ENCODE assay signal across 9 cellular contexts in genomic region chr12:66196806-66197205, GRCh38. TPM values are rescaled to one million over a fixed set of nuclear protein-coding genes. Genes with fewer than 3 reads are reported as not detected.
A peak's percentile ranks its signal among the peaks of the same experiment; 100 is the strongest.
DNase-seq lines count a peak whose midpoint lies in the region; ATAC-seq lines count a peak whose summit lies in the region.
"Had no signal": no experiment of that assay in that cellular context is flagged by ENCODE, and none has a peak within 500 bp of the region (broad histone marks: within the 10 kb centered on the region; RNA-seq: fewer than 3 reads in every experiment).

No MANE protein-coding gene starts in this region.

- no peaks in the 10 kb centered on the region for H3K36me3 Mint-ChIP-seq in activated T-cell treated with anti-CD3 and anti-CD28 coated beads, Interleukin-2, amount 50 U/mL, for 4 hours (ENCODE audit: insufficient read depth)

- H3K4me3 Mint-ChIP-seq in activated T-cell treated with anti-CD3 and anti-CD28 coated beads, Interleukin-2, amount 50 U/mL, for 4 hours = no peak overlapping the region
- no peak overlapping the region for H3K4me3 Mint-ChIP-seq in stimulated activated naive CD8-positive, alpha-beta T cell treated with anti-CD3 and anti-CD28 coated beads, Interleukin-15, amount 100 ng/mL, for 72 hours

- peaks cover 5% of the 10 kb centered on the region for H3K4me1 Mint-ChIP-seq in activated T-cell treated with anti-CD3 and anti-CD28 coated beads, Interleukin-2, amount 50 U/mL, for 4 hours (ENCODE audit: low read depth)
- peaks cover 6% of the 10 kb centered on the region for H3K4me1 Mint-ChIP-seq in stimulated activated naive CD8-positive, alpha-beta T cell treated with anti-CD3 and anti-CD28 coated beads, Interleukin-15, amount 100 ng/mL, for 72 hours

- H3K27ac Mint-ChIP-seq in stimulated activated naive CD8-positive, alpha-beta T cell treated with anti-CD3 and anti-CD28 coated beads, Interleukin-15, amount 100 ng/mL, for 72 hours = no peak overlapping the region

- no peak for DNase-seq in activated T-cell treated with anti-CD3 and anti-CD28 coated beads, Interleukin-2, amount 50 U/mL, for 4 hours
- no peak for DNase-seq in activated T-cell treated with anti-CD3 and anti-CD28 coated beads, Interleukin-2, amount 50 U/mL, for 1 hour
- DNase-seq in NCI-H1048 (lab: John Stamatoyannopoulos, UW) (peak; percentile 33), globus pallidus (ENCODE audit: low spot score) (no peak), inferior parietal cortex (ENCODE audit: extremely low spot score) (no peak), nucleus accumbens (lab: John Stamatoyannopoulos, UW) (no peak)
- DNase-seq in stimulated activated naive CD8-positive, alpha-beta T cell treated with anti-CD3 and anti-CD28 coated beads, Interleukin-15, amount 100 ng/mL, for 72 hours = no peak

- peaks cover 7% of the 10 kb centered on the region for H3K9me3 Mint-ChIP-seq in activated T-cell treated with anti-CD3 and anti-CD28 coated beads, Interleukin-2, amount 50 U/mL, for 4 hours
- H3K9me3 Mint-ChIP-seq in stimulated activated naive CD8-positive, alpha-beta T cell treated with anti-CD3 and anti-CD28 coated beads, Interleukin-15, amount 100 ng/mL, for 72 hours = peaks cover 6 to 7% of the 10 kb centered on the region in 2 donors

- H3K27me3 Mint-ChIP-seq in activated T-cell treated with anti-CD3 and anti-CD28 coated beads, Interleukin-2, amount 50 U/mL, for 4 hours (ENCODE audit: low read depth) = peaks cover 22% of the 10 kb centered on the region
- peaks cover 48% of the 10 kb centered on the region for H3K27me3 Mint-ChIP-seq in stimulated activated naive CD8-positive, alpha-beta T cell treated with anti-CD3 and anti-CD28 coated beads, Interleukin-15, amount 100 ng/mL, for 72 hours

- peak; percentile 88 to 95 for ATAC-seq in activated T-cell treated with anti-CD3 and anti-CD28 coated beads, Interleukin-2, amount 50 U/mL, for 4 hours
- ATAC-seq in HG02642 (IDR thresholded peaks at IDR 0.05; ENCODE audit: poor library complexity, unreplicated experiment) = peak; percentile 92
- ATAC-seq in stimulated activated naive CD8-positive, alpha-beta T cell treated with anti-CD3 and anti-CD28 coated beads, Interleukin-15, amount 100 ng/mL, for 72 hours = peak; percentile 92
- ATAC-seq: Panc1 had no signal

RNA-seq across cellular contexts. Expression of gene IRAK3, which starts 7.8 kb away (rescaled TPM):
- total RNA-seq in activated T-cell treated with anti-CD3 and anti-CD28 coated beads, Interleukin-2, amount 50 U/mL, for 4 hours = under 1 TPM; 0.13 to 0.22 (median 0.18) TPM

RNA-seq across cellular contexts. Expression of gene TMBIM4, which starts 27.0 kb away (rescaled TPM):
- 10 to 100 TPM; 69.9 to 86.1 (median 78.2) TPM for total RNA-seq in activated T-cell treated with anti-CD3 and anti-CD28 coated beads, Interleukin-2, amount 50 U/mL, for 4 hours
